8 cellular contexts compared by ENCODE assay signal in the genomic region with DNA sequence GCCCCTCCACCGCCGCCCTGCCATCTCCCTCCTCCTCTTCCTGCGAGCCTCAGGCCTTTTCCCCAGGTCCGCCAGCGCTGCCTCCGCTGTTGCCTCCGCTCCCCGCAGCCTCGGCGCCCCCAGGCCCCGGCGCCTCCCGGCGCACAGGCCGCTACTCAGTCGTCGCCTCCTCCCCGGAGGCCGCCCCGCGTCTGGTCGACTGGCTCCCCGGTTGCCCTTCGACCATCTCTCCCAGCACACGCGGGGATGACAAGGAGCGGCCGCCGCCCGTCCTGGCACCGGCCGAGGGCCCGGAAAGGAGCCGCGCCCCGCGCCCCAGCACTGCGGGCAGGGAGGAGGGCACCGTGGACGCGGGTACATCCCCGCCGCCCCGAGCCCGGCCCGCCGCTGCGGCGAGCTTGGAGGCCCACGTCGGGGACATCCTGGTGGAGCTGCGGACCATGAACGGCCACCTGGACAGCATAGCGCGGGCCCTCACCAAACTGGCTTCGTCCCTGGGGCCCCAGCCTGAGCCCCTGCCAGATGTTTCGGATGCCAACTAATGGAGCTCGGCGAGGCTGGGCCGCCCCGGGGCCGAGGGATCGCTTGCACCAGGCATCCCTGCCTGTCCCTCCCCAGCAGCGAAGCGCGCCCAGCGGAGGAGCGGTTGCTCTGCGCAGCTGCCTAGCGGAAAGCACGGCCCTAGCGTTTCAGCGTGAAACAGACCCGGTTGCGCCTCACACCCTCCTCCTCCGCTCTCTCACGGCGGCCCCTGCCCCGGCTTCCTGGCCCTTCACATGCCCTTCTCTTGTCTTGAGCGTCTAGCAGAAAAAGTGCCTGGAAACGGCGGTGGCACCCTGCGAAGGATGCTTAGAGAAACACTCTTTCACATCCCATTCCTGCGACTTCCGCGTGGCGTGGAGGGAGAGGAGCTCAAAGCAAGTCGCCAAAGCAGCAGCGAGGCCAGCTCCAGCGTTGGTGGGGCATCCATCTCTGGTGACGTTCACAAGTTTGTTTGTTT.
DNase-seq lines count a peak whose midpoint lies in the region; ATAC-seq and TF ChIP-seq lines count a peak whose summit lies in the region.

No MANE protein-coding gene starts in this region.

- H3K9me3 Mint-ChIP-seq in T-helper 1 cell treated with Interleukin-12 subunit alpha and Interleukin-12 subunit beta and Interleukin-4 antibody, amounts not matched to agents 30 μg/mL and 1 μg/mL, for 36 hours = no peaks in the 10 kb centered on the region

- peak; percentile 16 for TF ChIP-seq CTCF in astrocyte of the spinal cord (IDR thresholded peaks at IDR 0.05; ENCODE audit: low read depth, low read length)

- H3K27ac Mint-ChIP-seq in T-helper 1 cell treated with Interleukin-12 subunit alpha and Interleukin-12 subunit beta and Interleukin-4 antibody, amounts not matched to agents 30 μg/mL and 1 μg/mL, for 36 hours = no peak overlapping the region

- no peak overlapping the region for H3K4me3 ChIP-seq in astrocyte of the spinal cord (ENCODE audit: low read depth, low read length)

- H3K27me3 Mint-ChIP-seq in T-helper 1 cell treated with Interleukin-12 subunit alpha and Interleukin-12 subunit beta and Interleukin-4 antibody, amounts not matched to agents 30 μg/mL and 1 μg/mL, for 36 hours (ENCODE audit: low read depth) = peaks cover 20% of the 10 kb centered on the region

- no peak for ATAC-seq in HG03025 (IDR thresholded peaks at IDR 0.05; ENCODE audit: low FRiP score, unreplicated experiment)
- ATAC-seq in GM18519 (IDR thresholded peaks at IDR 0.05; ENCODE audit: low FRiP score, unreplicated experiment) = no peak

- in situ Hi-C loops in astrocyte of the spinal cord (cut with HindIII; ENCODE audit: low sequenced_read_pairs) = no loop called here

- peak; percentile 27 for DNase-seq in astrocyte of the spinal cord (ENCODE audit: low read depth, low spot score)
- DNase-seq in left kidney (ENCODE audit: low read depth, low spot score) = peak; percentile 79
- peak; percentile 25 to 49 for DNase-seq in stimulated activated CD4-positive, alpha-beta T cell treated with anti-CD3 and anti-CD28 coated beads, Interleukin-4, amount 100 ng/mL, for 4 hours
- DNase-seq in NCI-H1048 (lab: John Stamatoyannopoulos, UW) = no peak
- no peak for DNase-seq in OCI-M1 (lab: John Stamatoyannopoulos, UW)

- peak overlapping the region; percentile 22 for H3K4me3 Mint-ChIP-seq in T-helper 1 cell treated with Interleukin-12 subunit alpha and Interleukin-12 subunit beta and Interleukin-4 antibody, amounts not matched to agents 30 μg/mL and 1 μg/mL, for 36 hours

- H3K4me1 Mint-ChIP-seq in T-helper 1 cell treated with Interleukin-12 subunit alpha and Interleukin-12 subunit beta and Interleukin-4 antibody, amounts not matched to agents 30 μg/mL and 1 μg/mL, for 36 hours (ENCODE audit: low read depth) = peaks cover 39% of the 10 kb centered on the region

- H3K36me3 Mint-ChIP-seq in T-helper 1 cell treated with Interleukin-12 subunit alpha and Interleukin-12 subunit beta and Interleukin-4 antibody, amounts not matched to agents 30 μg/mL and 1 μg/mL, for 36 hours (ENCODE audit: low read depth) = peaks cover 2% of the 10 kb centered on the region

Comparison
In these comparisons a context has a peak if more than half of its experiments do, and no peak if none do; other contexts are left out.
1. DNase-seq: peak in astrocyte of the spinal cord (single experiment), left kidney (single experiment) and stimulated activated CD4-positive, alpha-beta T cell treated with anti-CD3 and anti-CD28 coated beads, Interleukin-4, amount 100 ng/mL, for 4 hours (2 of 2); none in NCI-H1048 (single experiment) and OCI-M1 (single experiment).